ENCODE assay signal across 8 cellular contexts in genomic region chr11:61446211-61446651, GRCh38.
DNase-seq lines count a peak whose midpoint lies in the region; TF ChIP-seq lines count a peak whose summit lies in the region.

No MANE protein-coding gene starts in this region.

- no peak overlapping the region for H3K4me3 ChIP-seq in HFF-Myc (replicated peaks; ENCODE audit: low read depth, low read length)

- peak; percentile 21 for DNase-seq in DMS 273 treated with DMSO at 0.1 percent for 48 hours (lab: John Stamatoyannopoulos, UW)
- peak; percentile 85 for DNase-seq in HFF-Myc (ENCODE audit: extremely low read depth, low read depth)
- DNase-seq in NCI-H2107 treated with DMSO at 0.1 percent for 48 hours (lab: John Stamatoyannopoulos, UW; ENCODE audit: unreplicated experiment), result peak; percentile 62
- peak; percentile 85 to 92 for DNase-seq in T47D (ENCODE audit: low read depth in 1 of 2, low spot score in 1 of 2)
- peak; percentile 93 for DNase-seq in iPS-NIHi7 (ENCODE audit: extremely low spot score)
- DNase-seq in smooth muscle cell of the brain vasculature (ENCODE audit: low read depth, low spot score), result peak; percentile 85
- DNase-seq in GF-D8 (lab: John Stamatoyannopoulos, UW), result no peak

- TF ChIP-seq CTCF in HFF-Myc (IDR thresholded peaks at IDR 0.05; ENCODE audit: low read depth, low read length, missing control alignments) (peak; percentile 93), VCaP (conservative IDR thresholded peaks at IDR 0.05) (peak; percentile 93)

- in situ Hi-C loops in T47D (cut with HindIII; ENCODE audit: low pct_unique_long_range_greater_than_20kb, low sequenced_read_pairs), result no loop called here

- peak overlapping the region; percentile 34; the same call in 1 of the 2 replicates for H3K27ac ChIP-seq in VCaP
